Comparison of ENCODE assay signal across 23 cellular contexts in genomic region chr16:57167537-57167936, GRCh38. TPM values are rescaled to one million over a fixed set of nuclear protein-coding genes. Genes with fewer than 3 reads are reported as not detected.
DNase-seq lines count a peak whose midpoint lies in the region; ATAC-seq lines count a peak whose summit lies in the region.
"Had no signal": no experiment of that assay in that cellular context is flagged by ENCODE, and none has a peak within 500 bp of the region (broad histone marks: within the 10 kb centered on the region; RNA-seq: fewer than 3 reads in every experiment).

No MANE protein-coding gene starts in this region.

- peak overlapping the region; percentile 18; the same call in 1 of the 2 replicates for H3K9ac ChIP-seq in BLaER1
- H3K9ac ChIP-seq: GM23248 had no signal

- H3K4me3 ChIP-seq in BLaER1 (no peak overlapping the region), esophagus (ENCODE audit: low read depth in 1 of 2, low read length in 2 of 2) (no peak overlapping the region)
- H3K4me3 ChIP-seq: ascending aorta, GM23248, heart right ventricle, uterus had no signal

- H3K4me2 ChIP-seq in BLaER1 = peak overlapping the region; percentile 70

- no peaks in the 10 kb centered on the region for H3K27me3 ChIP-seq in BLaER1
- H3K27me3 ChIP-seq in esophagus (ENCODE audit: control insufficient read depth in 1 of 2, insufficient read depth in 2 of 2, low read length in 2 of 2) = no peaks in the 10 kb centered on the region
- H3K27me3 ChIP-seq: ascending aorta, heart right ventricle, uterus had no signal

- H4K20me1 ChIP-seq in BLaER1 = no peaks in the 10 kb centered on the region

- H3K4me1 Mint-ChIP-seq in stimulated activated memory B cell treated with anti-CD40 and anti-IgM and Interleukin-4, amounts not matched to agents 10 μg/mL and 1 μg/mL and 100 μg/mL, for 72 hours = peaks cover 13% of the 10 kb centered on the region

- no peaks in the 10 kb centered on the region for H3K9me3 Mint-ChIP-seq in stimulated activated memory B cell treated with anti-CD40 and anti-IgM and Interleukin-4, amounts not matched to agents 10 μg/mL and 1 μg/mL and 100 μg/mL, for 72 hours
- H3K9me3 Mint-ChIP-seq: activated naive CD8-positive, alpha-beta T cell treated with anti-CD3 and anti-CD28 coated beads, Interleukin-2, amount 10 ng/mL, durations not matched to agents 7 days and 5 days; activated T-cell treated with anti-CD3 and anti-CD28 coated beads, Interleukin-2, amount 50 U/mL, for 4 hours; CD4-positive, CD25-positive, alpha-beta regulatory T cell; neural crest cell had no signal

- peak overlapping the region; percentile 40 for H3K27ac Mint-ChIP-seq in stimulated activated memory B cell treated with anti-CD40 and anti-IgM and Interleukin-4, amounts not matched to agents 10 μg/mL and 1 μg/mL and 100 μg/mL, for 72 hours
- H3K27ac Mint-ChIP-seq: activated CD8-positive, alpha-beta memory T cell treated with anti-CD3 and anti-CD28 coated beads, Interleukin-2, amount 10 ng/mL, durations not matched to agents 7 days and 5 days; activated naive CD8-positive, alpha-beta T cell treated with anti-CD3 and anti-CD28 coated beads, Interleukin-2, amount 10 ng/mL, durations not matched to agents 7 days and 5 days; T-helper 17 cell had no signal

- H3K4me3 Mint-ChIP-seq in stimulated activated memory B cell treated with anti-CD40 and anti-IgM and Interleukin-4, amounts not matched to agents 10 μg/mL and 1 μg/mL and 100 μg/mL, for 72 hours = no peak overlapping the region
- H3K4me3 Mint-ChIP-seq: activated CD8-positive, alpha-beta memory T cell treated with anti-CD3 and anti-CD28 coated beads, Interleukin-2, amount 10 ng/mL, durations not matched to agents 7 days and 5 days; activated naive CD8-positive, alpha-beta T cell treated with anti-CD3 and anti-CD28 coated beads, Interleukin-2, amount 10 ng/mL, durations not matched to agents 7 days and 5 days; activated T-cell treated with anti-CD3 and anti-CD28 coated beads, Interleukin-2, amount 50 U/mL, for 4 hours; CD4-positive, CD25-positive, alpha-beta regulatory T cell; neural crest cell; T-helper 17 cell had no signal

- DNase-seq in NAMALWA (ENCODE audit: low spot score) (peak; percentile 26), Kasumi-1 (lab: John Stamatoyannopoulos, UW) (no peak), NCI-H2196 treated with DMSO at 0.1 percent for 48 hours (lab: John Stamatoyannopoulos, UW; ENCODE audit: unreplicated experiment) (no peak), NCI-H524 treated with DMSO at 0.1 percent for 48 hours (lab: John Stamatoyannopoulos, UW) (no peak), HPDE6-E6E7 (ENCODE audit: extremely low spot score) (no peak)
- DNase-seq: activated CD4-positive, alpha-beta T cell treated with anti-CD3 and anti-CD28 coated beads, Interleukin-2, amount 50 U/mL, for 4 hours; activated CD8-positive, alpha-beta memory T cell treated with anti-CD3 and anti-CD28 coated beads, Interleukin-2, amount 10 ng/mL, durations not matched to agents 7 days and 5 days; activated gamma-delta T cell treated with Interleukin-2 at 50 U/mL for 16 hours; activated naive CD8-positive, alpha-beta T cell treated with anti-CD3 and anti-CD28 coated beads, Interleukin-2, amount 10 ng/mL, durations not matched to agents 7 days and 5 days; activated T-cell treated with anti-CD3 and anti-CD28 coated beads, Interleukin-2, amount 50 U/mL, for 4 hours; Calu3; heart right ventricle; NCI-H2029; NK-92 treated with Interleukin-12 subunit alpha and Interleukin-12 subunit beta, amount 100 ng/mL, for 24 hours; T-helper 17 cell; uterus had no signal

- H3K36me3 ChIP-seq in BLaER1 (peaks cover 84% of the 10 kb centered on the region), esophagus (ENCODE audit: control insufficient read depth in 2 of 2, insufficient read depth in 2 of 2, low read length in 1 of 2) (peaks cover 10 to 13% of the 10 kb centered on the region in 2 donors)
- H3K36me3 ChIP-seq: uterus had no signal

- H3K27me3 Mint-ChIP-seq in stimulated activated memory B cell treated with anti-CD40 and anti-IgM and Interleukin-4, amounts not matched to agents 10 μg/mL and 1 μg/mL and 100 μg/mL, for 72 hours = no peaks in the 10 kb centered on the region
- H3K27me3 Mint-ChIP-seq: activated CD8-positive, alpha-beta memory T cell treated with anti-CD3 and anti-CD28 coated beads, Interleukin-2, amount 10 ng/mL, durations not matched to agents 7 days and 5 days; activated naive CD8-positive, alpha-beta T cell treated with anti-CD3 and anti-CD28 coated beads, Interleukin-2, amount 10 ng/mL, durations not matched to agents 7 days and 5 days; CD4-positive, CD25-positive, alpha-beta regulatory T cell; T-helper 17 cell had no signal

- no peaks in the 10 kb centered on the region for H3K9me3 ChIP-seq in BLaER1
- no peaks in the 10 kb centered on the region for H3K9me3 ChIP-seq in esophagus (ENCODE audit: control insufficient read depth in 2 of 2, insufficient read depth in 1 of 2, low read depth in 1 of 2, low read length in 1 of 2)
- H3K9me3 ChIP-seq: ascending aorta, heart right ventricle, uterus had no signal

- H3K27ac ChIP-seq in BLaER1 = peak overlapping the region; percentile 11; the same call in 1 of the 2 replicates
- peak overlapping the region; percentile 68 to 76 for H3K27ac ChIP-seq in esophagus (ENCODE audit: low read depth in 2 of 2, low read length in 1 of 2)
- H3K27ac ChIP-seq: ascending aorta, GM23248, uterus had no signal

- 52 to 64% methylated on average over 3 of the region's 3 CpGs for WGBS in esophagus, 2 donors

- no peak for ATAC-seq in stimulated activated memory B cell treated with anti-CD40 and anti-IgM and Interleukin-4, amounts not matched to agents 10 μg/mL and 1 μg/mL and 100 μg/mL, for 72 hours

- H3K4me1 ChIP-seq in BLaER1 = peaks cover 27% of the 10 kb centered on the region
- peaks cover 0 to 4% of the 10 kb centered on the region in 2 donors for H3K4me1 ChIP-seq in esophagus (ENCODE audit: control insufficient read depth in 2 of 2, insufficient read depth in 2 of 2, low read length in 1 of 2)
- H3K4me1 ChIP-seq: ascending aorta, uterus had no signal

- H3K36me3 Mint-ChIP-seq in stimulated activated memory B cell treated with anti-CD40 and anti-IgM and Interleukin-4, amounts not matched to agents 10 μg/mL and 1 μg/mL and 100 μg/mL, for 72 hours = peaks cover 55% of the 10 kb centered on the region

RNA-seq across cellular contexts. Expression of gene PSME3IP1, which starts 18.3 kb away (rescaled TPM):
- polyA plus RNA-seq in esophagus = 10 to 100 TPM; 50.4 to 50.6 TPM

RNA-seq across cellular contexts. Expression of gene RSPRY1, which starts 18.6 kb away (rescaled TPM):
- 1 to 10 TPM; 7.5 to 9.8 TPM for polyA plus RNA-seq in esophagus
